In genomic region chr17:45096141-45096540, GRCh38 we compare ENCODE assay signal across 8 cellular contexts. TPM values are rescaled to one million over a fixed set of nuclear protein-coding genes. Genes with fewer than 3 reads are reported as not detected.
A peak's percentile ranks its signal among the peaks of the same experiment; 100 is the strongest.
DNase-seq lines count a peak whose midpoint lies in the region; ATAC-seq and TF ChIP-seq lines count a peak whose summit lies in the region.

No MANE protein-coding gene starts in this region.

- peak; percentile 25 for DNase-seq in activated CD4-positive, alpha-beta T cell treated with anti-CD3 and anti-CD28 coated beads for 36 hours
- no peak for DNase-seq in activated CD4-positive, alpha-beta T cell treated with anti-CD3 and anti-CD28 coated beads, Interleukin-2, amount 50 U/mL, for 1 hour
- DNase-seq in RWPE1 (ENCODE audit: low spot score) (no peak), fibroblast of villous mesenchyme (ENCODE audit: low read depth) (peak; percentile 37), thoracic aorta (ENCODE audit: low spot score) (no peak), HK-2 (ENCODE audit: unreplicated experiment) (no peak), mesenteric fat pad (ENCODE audit: low spot score) (no peak)

- H3K36me3 ChIP-seq in thoracic aorta, result peaks cover 63% of the 10 kb centered on the region

- H3K36me3 Mint-ChIP-seq in activated CD4-positive, alpha-beta T cell treated with anti-CD3 and anti-CD28 coated beads for 36 hours (ENCODE audit: low read depth), result peaks cover 59% of the 10 kb centered on the region

- H3K27ac ChIP-seq in RWPE1 (no peak overlapping the region), thoracic aorta (peak overlapping the region; percentile 97 to 98)

- H3K4me1 ChIP-seq in thoracic aorta (ENCODE audit: control insufficient read depth in 1 of 2, low read depth in 2 of 2), result peaks cover 48 to 82% of the 10 kb centered on the region in 2 donors

- POLR2A ChIA-PET in activated CD4-positive, alpha-beta T cell treated with anti-CD3 and anti-CD28 coated beads for 36 hours (lab: Charles Lee), result no interaction called here
- POLR2A ChIA-PET in RWPE1 (lab: Yijun Ruan, JAX; ENCODE audit: low non-redundant PET), result no interaction called here

- CTCF ChIA-PET in activated CD4-positive, alpha-beta T cell treated with anti-CD3 and anti-CD28 coated beads for 36 hours (lab: Charles Lee), result interaction anchor here (0.9 to 1.6 kb wide), 3 partner anchors 25 to 53 kb away, joined by 3 read pairs; no protein-coding TSS in a partner anchor
- CTCF ChIA-PET in RWPE1 (lab: Yijun Ruan, JAX), result interaction anchor here (0.6 to 0.9 kb wide), 3 partner anchors 37 to 397 kb away, joined by 3 read pairs; no protein-coding TSS in a partner anchor

- intact Hi-C loops in activated CD4-positive, alpha-beta T cell treated with anti-CD3 and anti-CD28 coated beads for 36 hours (cut with DNase I, micrococcal nuclease), result loop anchor here in 1 of 2 experiments (2.0 to 5.0 kb wide), 2 partner anchors 37 to 44 kb away; partner anchors contain the start of genes DCAKD and PLCD3

- no peaks in the 10 kb centered on the region for H3K9me3 Mint-ChIP-seq in activated CD4-positive, alpha-beta T cell treated with anti-CD3 and anti-CD28 coated beads for 36 hours (ENCODE audit: low read depth)

- no peaks in the 10 kb centered on the region for H3K27me3 Mint-ChIP-seq in activated CD4-positive, alpha-beta T cell treated with anti-CD3 and anti-CD28 coated beads for 36 hours

- H3K9me3 ChIP-seq in thoracic aorta, result no peaks in the 10 kb centered on the region

- H3K27me3 ChIP-seq in thoracic aorta (replicated peaks; ENCODE audit: insufficient read depth), result no peaks in the 10 kb centered on the region

- ATAC-seq in activated CD4-positive, alpha-beta T cell treated with anti-CD3 and anti-CD28 coated beads for 36 hours, result no peak
- ATAC-seq in thoracic aorta (ENCODE audit: insufficient number of reproducible peaks, low FRiP score, low read depth) (no peak), GM21390 (IDR thresholded peaks at IDR 0.05; ENCODE audit: unreplicated experiment) (no peak)

- no peaks in the 10 kb centered on the region for H3K4me1 Mint-ChIP-seq in activated CD4-positive, alpha-beta T cell treated with anti-CD3 and anti-CD28 coated beads for 36 hours

- peak; percentile 54 for TF ChIP-seq CTCF in RWPE1 (conservative IDR thresholded peaks at IDR 0.05; ENCODE audit: low read depth)
- TF ChIP-seq CTCF in fibroblast of villous mesenchyme (IDR thresholded peaks at IDR 0.05; ENCODE audit: insufficient read depth, low read depth, low read length), result peak; percentile 60
- TF ChIP-seq CTCF in thoracic aorta (IDR thresholded peaks at IDR 0.05), result peak; percentile 31

- H3K4me3 Mint-ChIP-seq in activated CD4-positive, alpha-beta T cell treated with anti-CD3 and anti-CD28 coated beads for 36 hours, result no peak overlapping the region

- H3K4me3 ChIP-seq in fibroblast of villous mesenchyme (ENCODE audit: low read depth, low read length) (no peak overlapping the region), thoracic aorta (no peak overlapping the region)

- no peak overlapping the region for H3K27ac Mint-ChIP-seq in activated CD4-positive, alpha-beta T cell treated with anti-CD3 and anti-CD28 coated beads for 36 hours

RNA-seq across cellular contexts. Expression of gene NMT1, which starts 35.0 kb away (rescaled TPM):
- 100 to 1,000 TPM; 170 to 175 TPM for total RNA-seq in activated CD4-positive, alpha-beta T cell treated with anti-CD3 and anti-CD28 coated beads for 36 hours
- total RNA-seq in fibroblast of villous mesenchyme (67.0 and 78.2 TPM in 2 replicates), thoracic aorta (10 to 100 TPM; 53.1 to 64.8 TPM), mesenteric fat pad (118 TPM)

RNA-seq across cellular contexts. Expression of gene PLCD3, which starts 36.2 kb away (rescaled TPM):
- 1 to 10 TPM; 2.9 to 3.4 TPM for total RNA-seq in activated CD4-positive, alpha-beta T cell treated with anti-CD3 and anti-CD28 coated beads for 36 hours
- total RNA-seq in fibroblast of villous mesenchyme (41.9 and 62.6 TPM in 2 replicates), thoracic aorta (100 to 1,000 TPM in 1 of 2 donors, 10 to 100 TPM in 1; 79.3 to 116 TPM), mesenteric fat pad (64.2 TPM)

RNA-seq across cellular contexts. Expression of gene ACBD4, which starts 39.3 kb away (rescaled TPM):
- 10 to 100 TPM; 12.7 to 13.4 TPM for total RNA-seq in activated CD4-positive, alpha-beta T cell treated with anti-CD3 and anti-CD28 coated beads for 36 hours
- total RNA-seq in fibroblast of villous mesenchyme (6.1 and 6.9 TPM in 2 replicates), thoracic aorta (10 to 100 TPM; 21.5 to 27.9 TPM), mesenteric fat pad (10.9 TPM)

RNA-seq across cellular contexts. Expression of gene DCAKD, which starts 44.7 kb away (rescaled TPM):
- total RNA-seq in activated CD4-positive, alpha-beta T cell treated with anti-CD3 and anti-CD28 coated beads for 36 hours, result 10 to 100 TPM; 34.8 to 36.2 TPM
- total RNA-seq in fibroblast of villous mesenchyme (46.7 and 52.2 TPM in 2 replicates), thoracic aorta (10 to 100 TPM; 34.6 to 56.5 TPM), mesenteric fat pad (28.0 TPM)

RNA-seq across cellular contexts. Expression of gene HEXIM1, which starts 52.1 kb away (rescaled TPM):
- total RNA-seq in activated CD4-positive, alpha-beta T cell treated with anti-CD3 and anti-CD28 coated beads for 36 hours, result 10 to 100 TPM; 27.1 to 27.3 TPM
- total RNA-seq in fibroblast of villous mesenchyme (8.4 and 11.7 TPM in 2 replicates), thoracic aorta (10 to 100 TPM; 34.9 to 89.1 TPM), mesenteric fat pad (42.1 TPM)

Comparison
In these comparisons a context has a peak if more than half of its experiments do, and no peak if none do; other contexts are left out.
1. DNase-seq: peak in activated CD4-positive, alpha-beta T cell treated with anti-CD3 and anti-CD28 coated beads for 36 hours (single experiment) and fibroblast of villous mesenchyme (single experiment); none in activated CD4-positive, alpha-beta T cell treated with anti-CD3 and anti-CD28 coated beads, Interleukin-2, amount 50 U/mL, for 1 hour (single experiment), RWPE1 (single experiment), thoracic aorta (single experiment), HK-2 (single experiment) and mesenteric fat pad (single experiment).
2. Peak in every context shown above with its lines, with median percentiles within 50 percentile points of each other: CTCF ChIP-seq.